In genomic region chr17:70271672-70272071, GRCh38 we compare ENCODE assay signal across 26 cellular contexts.
A peak's percentile ranks its signal among the peaks of the same experiment; 100 is the strongest.
DNase-seq lines count a peak whose midpoint lies in the region; ATAC-seq, FAIRE-seq and TF ChIP-seq lines count a peak whose summit lies in the region.
"Had no signal": no experiment of that assay in that cellular context is flagged by ENCODE, and none has a peak within 500 bp of the region (broad histone marks: within the 10 kb centered on the region; RNA-seq: fewer than 3 reads in every experiment).

No MANE protein-coding gene starts in this region.

- H3K27me3 ChIP-seq in bronchial epithelial cell (ENCODE audit: control insufficient read depth, insufficient read depth, low read length) (no peaks in the 10 kb centered on the region), neural progenitor cell (no peaks in the 10 kb centered on the region)
- no peaks in the 10 kb centered on the region for H3K27me3 ChIP-seq in CD8-positive, alpha-beta T cell (ENCODE audit: insufficient read depth, low read length)
- H3K27me3 ChIP-seq: BLaER1 treated with 17β-estradiol and CSF1 and Interleukin-3, amounts not matched to agents 10 nM and 100 nM had no signal

- H3K4me3 ChIP-seq in bronchial epithelial cell (ENCODE audit: low read depth, low read length) = no peak overlapping the region
- H3K4me3 ChIP-seq in neural progenitor cell = no peak overlapping the region
- H3K4me3 ChIP-seq in CD8-positive, alpha-beta T cell (ENCODE audit: low read depth, low read length) = no peak overlapping the region
- H3K4me3 ChIP-seq: A549; BLaER1 treated with 17β-estradiol and CSF1 and Interleukin-3, amounts not matched to agents 10 nM and 100 nM; SJCRH30 had no signal

- no peaks in the 10 kb centered on the region for H3K36me3 Mint-ChIP-seq in neural progenitor cell
- H3K36me3 Mint-ChIP-seq in CD8-positive, alpha-beta T cell = no peaks in the 10 kb centered on the region

- H3K27ac ChIP-seq in neural progenitor cell = no peak overlapping the region
- H3K27ac ChIP-seq in CD8-positive, alpha-beta T cell (ENCODE audit: low read depth, low read length) = no peak overlapping the region
- H3K27ac ChIP-seq: A549; BLaER1 treated with 17β-estradiol and CSF1 and Interleukin-3, amounts not matched to agents 10 nM and 100 nM; SJCRH30 had no signal

- H3K9ac ChIP-seq in neural progenitor cell = no peak overlapping the region
- H3K9ac ChIP-seq: BLaER1 treated with 17β-estradiol and CSF1 and Interleukin-3, amounts not matched to agents 10 nM and 100 nM had no signal

- no peak for TF ChIP-seq CTCF in bronchial epithelial cell (IDR thresholded peaks at IDR 0.05; ENCODE audit: insufficient read depth, low read length, severe bottlenecking)
- TF ChIP-seq CTCF in neural progenitor cell (IDR thresholded peaks at IDR 0.05) = no peak
- no peak for TF ChIP-seq CTCF in CD8-positive, alpha-beta T cell (IDR thresholded peaks at IDR 0.05)

- H3K27ac Mint-ChIP-seq in neural progenitor cell = no peak overlapping the region
- no peak overlapping the region for H3K27ac Mint-ChIP-seq in CD8-positive, alpha-beta T cell
- H3K27ac Mint-ChIP-seq: CD4-positive, alpha-beta T cell had no signal

- peaks cover 2% of the 10 kb centered on the region for H3K27me3 Mint-ChIP-seq in neural progenitor cell (ENCODE audit: insufficient read depth, low read depth)
- H3K27me3 Mint-ChIP-seq in CD8-positive, alpha-beta T cell (ENCODE audit: low read depth) = no peaks in the 10 kb centered on the region
- H3K27me3 Mint-ChIP-seq: CD4-positive, alpha-beta T cell had no signal

- peaks cover 14% of the 10 kb centered on the region for H3K4me1 ChIP-seq in neural progenitor cell
- no peaks in the 10 kb centered on the region for H3K4me1 ChIP-seq in CD8-positive, alpha-beta T cell (ENCODE audit: insufficient read depth, low read length)
- H3K4me1 ChIP-seq: A549, Caco-2, SJCRH30 had no signal

- H3K79me2 ChIP-seq in neural progenitor cell (ENCODE audit: low read depth) = no peaks in the 10 kb centered on the region

- H3K9me3 ChIP-seq in neural progenitor cell (ENCODE audit: low read depth) = no peaks in the 10 kb centered on the region
- H3K9me3 ChIP-seq in CD8-positive, alpha-beta T cell (ENCODE audit: low read length) = no peaks in the 10 kb centered on the region
- H3K9me3 ChIP-seq: A549, SJCRH30 had no signal

- H3K4me1 Mint-ChIP-seq in neural progenitor cell = peaks cover 12% of the 10 kb centered on the region
- no peaks in the 10 kb centered on the region for H3K4me1 Mint-ChIP-seq in CD8-positive, alpha-beta T cell (ENCODE audit: low read depth)

- H3K4me2 ChIP-seq in neural progenitor cell = peak overlapping the region; percentile 51
- H3K4me2 ChIP-seq: A549; BLaER1 treated with 17β-estradiol and CSF1 and Interleukin-3, amounts not matched to agents 10 nM and 100 nM had no signal

- POLR2A ChIA-PET in CD8-positive, alpha-beta T cell (lab: Charles Lee) = no interaction called here

- no peak for ATAC-seq in CD8-positive, alpha-beta T cell
- ATAC-seq in GM21717 (IDR thresholded peaks at IDR 0.05; ENCODE audit: unreplicated experiment) = no peak
- ATAC-seq: A549, HCT116, HepG2, Right ventricle myocardium inferior had no signal

- H3K36me3 ChIP-seq in bronchial epithelial cell (ENCODE audit: control insufficient read depth, insufficient read depth, low read length) = no peaks in the 10 kb centered on the region
- H3K36me3 ChIP-seq in neural progenitor cell = no peaks in the 10 kb centered on the region
- no peaks in the 10 kb centered on the region for H3K36me3 ChIP-seq in CD8-positive, alpha-beta T cell (ENCODE audit: insufficient read depth, low read length)
- H3K36me3 ChIP-seq: BLaER1 treated with 17β-estradiol and CSF1 and Interleukin-3, amounts not matched to agents 10 nM and 100 nM; SJCRH30 had no signal

- H3K4me3 Mint-ChIP-seq in neural progenitor cell = no peak overlapping the region
- no peak overlapping the region for H3K4me3 Mint-ChIP-seq in CD8-positive, alpha-beta T cell
- H3K4me3 Mint-ChIP-seq: CD4-positive, alpha-beta T cell had no signal

- no peak for FAIRE-seq in bronchial epithelial cell (lab: Jason Lieb, UNC)
- FAIRE-seq: A549, GM12892, HepG2 had no signal

- H3F3A ChIP-seq in neural progenitor cell (ENCODE audit: low read depth) = peaks cover 12% of the 10 kb centered on the region

- H3K9me3 Mint-ChIP-seq in neural progenitor cell = no peaks in the 10 kb centered on the region
- H3K9me3 Mint-ChIP-seq in CD8-positive, alpha-beta T cell = no peaks in the 10 kb centered on the region
- H3K9me3 Mint-ChIP-seq: CD4-positive, alpha-beta T cell had no signal

- no peak overlapping the region for H2AFZ ChIP-seq in neural progenitor cell (replicated peaks)

- peak; percentile 5 for DNase-seq in M059J (ENCODE audit: low read depth)
- DNase-seq in NCI-H82 (lab: John Stamatoyannopoulos, UW) = peak; percentile 93
- peak; percentile 23 for DNase-seq in bronchial epithelial cell (ENCODE audit: low read depth)
- DNase-seq in neural progenitor cell (ENCODE audit: low spot score) = no peak
- no peak for DNase-seq in germinal center (ENCODE audit: low spot score)
- DNase-seq in CD8-positive, alpha-beta T cell = no peak
- DNase-seq: AML-193; Caco-2; CD4-positive, alpha-beta T cell; DMS153; DND-41; Karpas-422; MV-4-11; NCI-H1105; NCI-H1436 treated with DMSO at 0.1 percent for 48 hours; NCI-H187 treated with DMSO at 0.1 percent for 48 hours; NCI-H2107; NCI-H446 treated with DMSO at 0.1 percent for 48 hours; SJCRH30 had no signal

- no peaks in the 10 kb centered on the region for H4K20me1 ChIP-seq in neural progenitor cell (ENCODE audit: low read depth)
- H4K20me1 ChIP-seq: BLaER1 treated with 17β-estradiol and CSF1 and Interleukin-3, amounts not matched to agents 10 nM and 100 nM had no signal

- CTCF ChIA-PET in CD8-positive, alpha-beta T cell (lab: Charles Lee) = no interaction called here

- intact Hi-C loops in CD8-positive, alpha-beta T cell (cut with DNase I, micrococcal nuclease) = no loop called here

Comparison
In these comparisons a context has a peak if more than half of its experiments do, and no peak if none do; other contexts are left out.
1. DNase-seq: peak in M059J (single experiment), NCI-H82 (single experiment) and bronchial epithelial cell (single experiment); none in neural progenitor cell (single experiment), germinal center (single experiment) and CD8-positive, alpha-beta T cell (0 of 7).